ENCODE assay signal across 1 cellular context in the genomic region with DNA sequence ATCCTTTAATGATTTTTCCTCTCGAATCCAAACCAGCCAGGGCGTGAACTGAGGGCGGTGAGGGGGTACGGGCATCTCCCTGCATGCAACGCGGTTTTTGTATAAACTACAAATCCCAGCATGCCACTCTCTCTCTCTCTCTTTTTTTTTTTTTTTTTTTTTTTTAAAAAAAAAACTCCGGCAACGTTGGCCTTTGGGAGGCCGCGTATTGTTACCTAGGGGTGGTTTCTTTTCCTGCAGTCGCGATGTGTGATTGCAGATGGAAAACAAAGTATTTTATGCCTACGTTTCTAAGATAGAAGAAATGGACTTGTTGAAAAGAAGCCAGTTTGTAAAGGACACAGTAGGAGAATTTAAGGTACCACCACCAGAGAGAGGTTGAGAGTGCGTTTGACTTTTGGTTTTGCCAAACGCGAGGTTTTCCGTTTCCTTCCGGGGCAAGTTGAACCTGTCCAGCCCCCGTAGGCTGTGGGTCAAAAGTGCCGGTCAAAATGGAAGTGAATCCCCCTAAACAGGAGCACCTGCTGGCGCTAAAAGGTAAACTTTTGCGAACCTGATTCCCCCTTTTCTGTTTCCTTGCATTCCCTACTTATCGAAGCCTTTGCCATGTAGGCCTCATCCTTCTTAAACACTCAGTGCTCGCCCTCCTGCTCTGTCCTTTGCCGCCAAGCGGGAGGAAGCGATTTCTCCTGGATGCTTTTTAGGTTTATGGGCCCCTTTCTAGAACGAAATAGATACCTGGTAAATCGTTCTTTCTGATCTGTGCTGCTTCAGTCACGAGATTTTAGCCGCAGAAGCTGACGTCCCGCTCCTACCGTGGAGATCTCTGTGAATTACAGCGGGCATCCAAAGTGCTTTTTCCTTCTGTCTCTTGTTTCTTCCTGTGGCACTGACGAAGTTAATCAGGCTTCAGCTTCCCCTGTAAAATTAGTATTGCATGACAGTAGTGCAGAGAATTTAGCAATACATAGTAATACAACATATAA.
TF ChIP-seq lines count a peak whose summit lies in the region.

A gene with protein sequence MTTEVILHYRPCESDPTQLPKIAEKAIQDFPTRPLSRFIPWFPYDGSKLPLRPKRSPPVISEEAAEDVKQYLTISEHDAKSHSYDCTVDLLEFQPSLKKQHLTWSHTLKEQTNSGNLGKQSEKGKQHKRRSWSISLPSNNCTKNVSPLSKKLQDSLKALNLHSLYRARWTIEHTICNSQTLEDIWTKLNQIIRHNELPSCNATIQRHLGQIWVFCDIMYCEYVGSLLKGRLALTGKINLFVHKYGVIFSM (plus strand): TSS at position 458 of the 986 bp plus-strand sequence. CDS start 4,561 bp downstream, outside the sequence.
A gene with protein sequence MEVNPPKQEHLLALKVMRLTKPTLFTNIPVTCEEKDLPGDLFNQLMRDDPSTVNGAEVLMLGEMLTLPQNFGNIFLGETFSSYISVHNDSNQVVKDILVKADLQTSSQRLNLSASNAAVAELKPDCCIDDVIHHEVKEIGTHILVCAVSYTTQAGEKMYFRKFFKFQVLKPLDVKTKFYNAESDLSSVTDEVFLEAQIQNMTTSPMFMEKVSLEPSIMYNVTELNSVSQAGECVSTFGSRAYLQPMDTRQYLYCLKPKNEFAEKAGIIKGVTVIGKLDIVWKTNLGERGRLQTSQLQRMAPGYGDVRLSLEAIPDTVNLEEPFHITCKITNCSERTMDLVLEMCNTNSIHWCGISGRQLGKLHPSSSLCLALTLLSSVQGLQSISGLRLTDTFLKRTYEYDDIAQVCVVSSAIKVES (plus strand): TSS at position 458 of the 986 bp plus-strand sequence. CDS start 34 bp downstream, at position 492.

TF ChIP-seq in K562, 482 proteins besides CTCF, POLR2A, EP300 and RAD21 (continued from another document and continues in another):
- TF ChIP-seq ZFP36 (IDR thresholded peaks at IDR 0.05; ENCODE audit: low read depth, low read length, partially characterized antibody) (no peak), STAT5B (CRISPR knock-in tag; IDR thresholded peaks at IDR 0.05) (no peak), RBM39 (optimal IDR thresholded peaks at IDR 0.05; ENCODE audit: low read depth, low read length) (no peak), ZNF263 (CRISPR knock-in tag; IDR thresholded peaks at IDR 0.05; ENCODE audit: borderline replicate concordance) (no peak), FOXA1 (IDR thresholded peaks at IDR 0.05; ENCODE audit: borderline replicate concordance) (no peak), POLR2H (tag; IDR thresholded peaks at IDR 0.05; ENCODE audit: low read depth) (peak; percentile 76), ZNF217 (CRISPR knock-in tag; IDR thresholded peaks at IDR 0.05) (no peak), PTTG1 (tag; IDR thresholded peaks at IDR 0.05; ENCODE audit: low read depth) (no peak), NELFE (IDR thresholded peaks at IDR 0.05; ENCODE audit: insufficient read depth, insufficient read length) (no peak), HIVEP1 (CRISPR knock-in tag; IDR thresholded peaks at IDR 0.05) (0 out of 2 replicates have a peak, but pooled peaks have one; percentile 9), ZNF282 (CRISPR knock-in tag; IDR thresholded peaks at IDR 0.05) (no peak), HDAC6 (IDR thresholded peaks at IDR 0.05; ENCODE audit: low read depth, low read length) (no peak), ZNF431 (CRISPR knock-in tag; IDR thresholded peaks at IDR 0.05) (no peak), TCF7 (IDR thresholded peaks at IDR 0.05; ENCODE audit: borderline replicate concordance) (no peak; the same call in 1 of the 2 replicates), HDAC3 (IDR thresholded peaks at IDR 0.05; ENCODE audit: borderline replicate concordance, partially characterized antibody) (no peak), ZC3H11A (IDR thresholded peaks at IDR 0.05; ENCODE audit: low read depth, low read length) (no peak), ARHGAP35 (IDR thresholded peaks at IDR 0.05; ENCODE audit: partially characterized antibody) (no peak), HCFC1 (IDR thresholded peaks at IDR 0.05; ENCODE audit: low read depth, low read length) (peak; percentile 76), ZNF507 (tag; conservative IDR thresholded peaks at IDR 0.05) (no peak), ZNF232 (CRISPR knock-in tag; IDR thresholded peaks at IDR 0.05) (no peak), NFRKB (IDR thresholded peaks at IDR 0.05; ENCODE audit: low read depth) (peak; percentile 69), ETS2 (tag; IDR thresholded peaks at IDR 0.05; ENCODE audit: borderline replicate concordance, poor library complexity, severe bottlenecking) (no peak), RBFOX2 (IDR thresholded peaks at IDR 0.05; ENCODE audit: low read depth, low read length) (peak; percentile 72), GTF2E2 (tag; IDR thresholded peaks at IDR 0.05) (peak; percentile 75), KHSRP (IDR thresholded peaks at IDR 0.05) (no peak), U2AF2 (optimal IDR thresholded peaks at IDR 0.05; ENCODE audit: low read depth, low read length) (no peak), MCM5 (IDR thresholded peaks at IDR 0.05; ENCODE audit: low read depth) (no peak), MEF2D (tag; conservative IDR thresholded peaks at IDR 0.05; ENCODE audit: low read depth) (0 out of 2 replicates have a peak, but pooled peaks have one; percentile 51), ATF7 (IDR thresholded peaks at IDR 0.05) (no peak), HNRNPH1 (optimal IDR thresholded peaks at IDR 0.05; ENCODE audit: low read depth, low read length) (no peak), MEF2A (IDR thresholded peaks at IDR 0.05; ENCODE audit: control insufficient read depth, low read depth, low read length) (no peak), MYNN (IDR thresholded peaks at IDR 0.05) (0 out of 2 replicates have a peak, but pooled peaks have one; percentile 8), MYNN (CRISPR knock-in tag; IDR thresholded peaks at IDR 0.05) (no peak)
- TF ChIP-seq, protein P1, sequence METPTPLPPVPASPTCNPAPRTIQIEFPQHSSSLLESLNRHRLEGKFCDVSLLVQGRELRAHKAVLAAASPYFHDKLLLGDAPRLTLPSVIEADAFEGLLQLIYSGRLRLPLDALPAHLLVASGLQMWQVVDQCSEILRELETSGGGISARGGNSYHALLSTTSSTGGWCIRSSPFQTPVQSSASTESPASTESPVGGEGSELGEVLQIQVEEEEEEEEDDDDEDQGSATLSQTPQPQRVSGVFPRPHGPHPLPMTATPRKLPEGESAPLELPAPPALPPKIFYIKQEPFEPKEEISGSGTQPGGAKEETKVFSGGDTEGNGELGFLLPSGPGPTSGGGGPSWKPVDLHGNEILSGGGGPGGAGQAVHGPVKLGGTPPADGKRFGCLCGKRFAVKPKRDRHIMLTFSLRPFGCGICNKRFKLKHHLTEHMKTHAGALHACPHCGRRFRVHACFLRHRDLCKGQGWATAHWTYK (CRISPR knock-in tag; IDR thresholded peaks at IDR 0.05), result no peak
- TF ChIP-seq, protein P2, sequence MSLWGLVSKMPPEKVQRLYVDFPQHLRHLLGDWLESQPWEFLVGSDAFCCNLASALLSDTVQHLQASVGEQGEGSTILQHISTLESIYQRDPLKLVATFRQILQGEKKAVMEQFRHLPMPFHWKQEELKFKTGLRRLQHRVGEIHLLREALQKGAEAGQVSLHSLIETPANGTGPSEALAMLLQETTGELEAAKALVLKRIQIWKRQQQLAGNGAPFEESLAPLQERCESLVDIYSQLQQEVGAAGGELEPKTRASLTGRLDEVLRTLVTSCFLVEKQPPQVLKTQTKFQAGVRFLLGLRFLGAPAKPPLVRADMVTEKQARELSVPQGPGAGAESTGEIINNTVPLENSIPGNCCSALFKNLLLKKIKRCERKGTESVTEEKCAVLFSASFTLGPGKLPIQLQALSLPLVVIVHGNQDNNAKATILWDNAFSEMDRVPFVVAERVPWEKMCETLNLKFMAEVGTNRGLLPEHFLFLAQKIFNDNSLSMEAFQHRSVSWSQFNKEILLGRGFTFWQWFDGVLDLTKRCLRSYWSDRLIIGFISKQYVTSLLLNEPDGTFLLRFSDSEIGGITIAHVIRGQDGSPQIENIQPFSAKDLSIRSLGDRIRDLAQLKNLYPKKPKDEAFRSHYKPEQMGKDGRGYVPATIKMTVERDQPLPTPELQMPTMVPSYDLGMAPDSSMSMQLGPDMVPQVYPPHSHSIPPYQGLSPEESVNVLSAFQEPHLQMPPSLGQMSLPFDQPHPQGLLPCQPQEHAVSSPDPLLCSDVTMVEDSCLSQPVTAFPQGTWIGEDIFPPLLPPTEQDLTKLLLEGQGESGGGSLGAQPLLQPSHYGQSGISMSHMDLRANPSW (CRISPR knock-in tag; IDR thresholded peaks at IDR 0.05), result no peak
- TF ChIP-seq, protein P3, sequence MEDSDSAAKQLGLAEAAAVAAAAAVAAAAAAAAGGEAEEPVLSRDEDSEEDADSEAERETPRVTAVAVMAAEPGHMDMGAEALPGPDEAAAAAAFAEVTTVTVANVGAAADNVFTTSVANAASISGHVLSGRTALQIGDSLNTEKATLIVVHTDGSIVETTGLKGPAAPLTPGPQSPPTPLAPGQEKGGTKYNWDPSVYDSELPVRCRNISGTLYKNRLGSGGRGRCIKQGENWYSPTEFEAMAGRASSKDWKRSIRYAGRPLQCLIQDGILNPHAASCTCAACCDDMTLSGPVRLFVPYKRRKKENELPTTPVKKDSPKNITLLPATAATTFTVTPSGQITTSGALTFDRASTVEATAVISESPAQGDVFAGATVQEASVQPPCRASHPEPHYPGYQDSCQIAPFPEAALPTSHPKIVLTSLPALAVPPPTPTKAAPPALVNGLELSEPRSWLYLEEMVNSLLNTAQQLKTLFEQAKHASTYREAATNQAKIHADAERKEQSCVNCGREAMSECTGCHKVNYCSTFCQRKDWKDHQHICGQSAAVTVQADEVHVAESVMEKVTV (CRISPR knock-in tag; IDR thresholded peaks at IDR 0.05), result no peak
- TF ChIP-seq, protein P4, sequence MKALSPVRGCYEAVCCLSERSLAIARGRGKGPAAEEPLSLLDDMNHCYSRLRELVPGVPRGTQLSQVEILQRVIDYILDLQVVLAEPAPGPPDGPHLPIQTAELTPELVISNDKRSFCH (CRISPR knock-in tag; IDR thresholded peaks at IDR 0.05), result no peak
- TF ChIP-seq, protein P4 (tag; IDR thresholded peaks at IDR 0.05), result peak; percentile 52; the same call in 1 of the 2 replicates
- TF ChIP-seq, protein P5, sequence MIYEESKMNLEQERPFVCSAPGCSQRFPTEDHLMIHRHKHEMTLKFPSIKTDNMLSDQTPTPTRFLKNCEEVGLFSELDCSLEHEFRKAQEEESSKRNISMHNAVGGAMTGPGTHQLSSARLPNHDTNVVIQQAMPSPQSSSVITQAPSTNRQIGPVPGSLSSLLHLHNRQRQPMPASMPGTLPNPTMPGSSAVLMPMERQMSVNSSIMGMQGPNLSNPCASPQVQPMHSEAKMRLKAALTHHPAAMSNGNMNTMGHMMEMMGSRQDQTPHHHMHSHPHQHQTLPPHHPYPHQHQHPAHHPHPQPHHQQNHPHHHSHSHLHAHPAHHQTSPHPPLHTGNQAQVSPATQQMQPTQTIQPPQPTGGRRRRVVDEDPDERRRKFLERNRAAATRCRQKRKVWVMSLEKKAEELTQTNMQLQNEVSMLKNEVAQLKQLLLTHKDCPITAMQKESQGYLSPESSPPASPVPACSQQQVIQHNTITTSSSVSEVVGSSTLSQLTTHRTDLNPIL (CRISPR knock-in tag; IDR thresholded peaks at IDR 0.05), result no peak
- TF ChIP-seq, protein P6, sequence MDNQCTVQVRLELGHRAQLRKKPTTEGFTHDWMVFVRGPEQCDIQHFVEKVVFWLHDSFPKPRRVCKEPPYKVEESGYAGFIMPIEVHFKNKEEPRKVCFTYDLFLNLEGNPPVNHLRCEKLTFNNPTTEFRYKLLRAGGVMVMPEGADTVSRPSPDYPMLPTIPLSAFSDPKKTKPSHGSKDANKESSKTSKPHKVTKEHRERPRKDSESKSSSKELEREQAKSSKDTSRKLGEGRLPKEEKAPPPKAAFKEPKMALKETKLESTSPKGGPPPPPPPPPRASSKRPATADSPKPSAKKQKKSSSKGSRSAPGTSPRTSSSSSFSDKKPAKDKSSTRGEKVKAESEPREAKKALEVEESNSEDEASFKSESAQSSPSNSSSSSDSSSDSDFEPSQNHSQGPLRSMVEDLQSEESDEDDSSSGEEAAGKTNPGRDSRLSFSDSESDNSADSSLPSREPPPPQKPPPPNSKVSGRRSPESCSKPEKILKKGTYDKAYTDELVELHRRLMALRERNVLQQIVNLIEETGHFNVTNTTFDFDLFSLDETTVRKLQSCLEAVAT (IDR thresholded peaks at IDR 0.05), result no peak; a peak in 1 of 4 replicates
- TF ChIP-seq, protein P7, sequence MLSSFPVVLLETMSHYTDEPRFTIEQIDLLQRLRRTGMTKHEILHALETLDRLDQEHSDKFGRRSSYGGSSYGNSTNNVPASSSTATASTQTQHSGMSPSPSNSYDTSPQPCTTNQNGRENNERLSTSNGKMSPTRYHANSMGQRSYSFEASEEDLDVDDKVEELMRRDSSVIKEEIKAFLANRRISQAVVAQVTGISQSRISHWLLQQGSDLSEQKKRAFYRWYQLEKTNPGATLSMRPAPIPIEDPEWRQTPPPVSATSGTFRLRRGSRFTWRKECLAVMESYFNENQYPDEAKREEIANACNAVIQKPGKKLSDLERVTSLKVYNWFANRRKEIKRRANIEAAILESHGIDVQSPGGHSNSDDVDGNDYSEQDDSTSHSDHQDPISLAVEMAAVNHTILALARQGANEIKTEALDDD (IDR thresholded peaks at IDR 0.05), result no peak
